ENCODE assay signal across 15 cellular contexts in genomic region chr12:14279845-14280244, GRCh38.
"Had no signal": no experiment of that assay in that cellular context is flagged by ENCODE, and none has a peak within 500 bp of the region (broad histone marks: within the 10 kb centered on the region; RNA-seq: fewer than 3 reads in every experiment).

No MANE protein-coding gene starts in this region.

- H3K27me3 ChIP-seq: spleen, upper lobe of left lung had no signal

- H3K27me3 Mint-ChIP-seq: activated CD4-positive, alpha-beta T cell treated with anti-CD3 and anti-CD28 coated beads, Interleukin-2, amount 10 ng/mL, durations not matched to agents 24 days and 14 days had no signal

- H3K27ac ChIP-seq: thoracic aorta, upper lobe of left lung had no signal

- DNase-seq: activated CD4-positive, alpha-beta T cell treated with anti-CD3 and anti-CD28 coated beads, Interleukin-2, amount 10 ng/mL, durations not matched to agents 24 days and 14 days; activated naive CD4-positive, alpha-beta T cell treated with anti-CD3 and anti-CD28 coated beads, Interleukin-2, amount 50 U/mL, for 16 hours; cerebellar nuclear complex; cortex of kidney; erythroblast; occipital lobe; posterior cingulate gyrus; retina; spleen; stimulated activated CD8-positive, alpha-beta memory T cell treated with anti-CD3 and anti-CD28 coated beads, Interleukin-4, amount 100 ng/mL, for 48 hours; upper lobe of left lung had no signal

- H3K27ac Mint-ChIP-seq: activated CD4-positive, alpha-beta T cell treated with anti-CD3 and anti-CD28 coated beads, Interleukin-2, amount 10 ng/mL, durations not matched to agents 24 days and 14 days; mesothelial cell of epicardium had no signal

- H3K4me3 Mint-ChIP-seq: activated CD4-positive, alpha-beta T cell treated with anti-CD3 and anti-CD28 coated beads, Interleukin-2, amount 10 ng/mL, durations not matched to agents 24 days and 14 days; mesothelial cell of epicardium; nephron had no signal

- H3K36me3 ChIP-seq: spleen, thoracic aorta, upper lobe of left lung had no signal

- H3K4me3 ChIP-seq: lung, spleen, thoracic aorta, upper lobe of left lung had no signal

- H3K9me3 ChIP-seq: thoracic aorta, upper lobe of left lung had no signal
